ENCODE assay signal across 8 cellular contexts in genomic region chr19:2270572-2271515, GRCh38. TPM values are rescaled to one million over a fixed set of nuclear protein-coding genes. Genes with fewer than 3 reads are reported as not detected.
DNase-seq lines count a peak whose midpoint lies in the region; ATAC-seq lines count a peak whose summit lies in the region.

No MANE protein-coding gene starts in this region.

- intact Hi-C loops in activated T-helper 2 cell treated with anti-CD3 and anti-CD28 coated beads, Interferon-gamma antibody, Interleukin-2, Interleukin-4, amounts not matched to agents 10 μg/mL and 5 μg/mL and 100 μg/mL, durations not matched to agents 14 hours and 24 hours and 36 hours (cut with micrococcal nuclease): loop anchor here (5.0 to 10.0 kb wide), 2 partner anchors 56 to 354 kb away; partner anchors contain the start of genes LSM7 and SPPL2B

- H3K4me1 Mint-ChIP-seq in activated T-helper 2 cell treated with anti-CD3 and anti-CD28 coated beads, Interferon-gamma antibody, Interleukin-2, Interleukin-4, amounts not matched to agents 10 μg/mL and 5 μg/mL and 100 μg/mL, durations not matched to agents 14 hours and 24 hours and 36 hours (ENCODE audit: low read depth): peaks cover 30% of the 10 kb centered on the region
- peaks cover 47% of the 10 kb centered on the region for H3K4me1 Mint-ChIP-seq in stimulated activated effector memory CD8-positive, alpha-beta T cell treated with anti-CD3 and anti-CD28 coated beads, Interleukin-12 subunit alpha, Interleukin-12 subunit beta, amount 100 ng/mL, for 72 hours

- peak; percentile 53 for ATAC-seq in stimulated activated effector memory CD8-positive, alpha-beta T cell treated with anti-CD3 and anti-CD28 coated beads, Interleukin-12 subunit alpha, Interleukin-12 subunit beta, amount 100 ng/mL, for 72 hours
- no peak for ATAC-seq in GM19035 (IDR thresholded peaks at IDR 0.05; ENCODE audit: unreplicated experiment)

- no peaks in the 10 kb centered on the region for H3K9me3 Mint-ChIP-seq in activated T-helper 2 cell treated with anti-CD3 and anti-CD28 coated beads, Interferon-gamma antibody, Interleukin-2, Interleukin-4, amounts not matched to agents 10 μg/mL and 5 μg/mL and 100 μg/mL, durations not matched to agents 14 hours and 24 hours and 36 hours
- no peaks in the 10 kb centered on the region for H3K9me3 Mint-ChIP-seq in stimulated activated effector memory CD8-positive, alpha-beta T cell treated with anti-CD3 and anti-CD28 coated beads, Interleukin-12 subunit alpha, Interleukin-12 subunit beta, amount 100 ng/mL, for 72 hours

- H3K36me3 Mint-ChIP-seq in activated T-helper 2 cell treated with anti-CD3 and anti-CD28 coated beads, Interferon-gamma antibody, Interleukin-2, Interleukin-4, amounts not matched to agents 10 μg/mL and 5 μg/mL and 100 μg/mL, durations not matched to agents 14 hours and 24 hours and 36 hours (ENCODE audit: low read depth): peaks cover 48% of the 10 kb centered on the region
- peaks cover 66% of the 10 kb centered on the region for H3K36me3 Mint-ChIP-seq in stimulated activated effector memory CD8-positive, alpha-beta T cell treated with anti-CD3 and anti-CD28 coated beads, Interleukin-12 subunit alpha, Interleukin-12 subunit beta, amount 100 ng/mL, for 72 hours

- H3K27me3 Mint-ChIP-seq in activated T-helper 2 cell treated with anti-CD3 and anti-CD28 coated beads, Interferon-gamma antibody, Interleukin-2, Interleukin-4, amounts not matched to agents 10 μg/mL and 5 μg/mL and 100 μg/mL, durations not matched to agents 14 hours and 24 hours and 36 hours (ENCODE audit: low read depth): no peaks in the 10 kb centered on the region

- peak overlapping the region; percentile 85 for H3K4me3 Mint-ChIP-seq in activated T-helper 2 cell treated with anti-CD3 and anti-CD28 coated beads, Interferon-gamma antibody, Interleukin-2, Interleukin-4, amounts not matched to agents 10 μg/mL and 5 μg/mL and 100 μg/mL, durations not matched to agents 14 hours and 24 hours and 36 hours (ENCODE audit: low read depth)
- peak overlapping the region; percentile 84 for H3K4me3 Mint-ChIP-seq in stimulated activated effector memory CD8-positive, alpha-beta T cell treated with anti-CD3 and anti-CD28 coated beads, Interleukin-12 subunit alpha, Interleukin-12 subunit beta, amount 100 ng/mL, for 72 hours

- peak overlapping the region; percentile 76 for H3K27ac Mint-ChIP-seq in activated T-helper 2 cell treated with anti-CD3 and anti-CD28 coated beads, Interferon-gamma antibody, Interleukin-2, Interleukin-4, amounts not matched to agents 10 μg/mL and 5 μg/mL and 100 μg/mL, durations not matched to agents 14 hours and 24 hours and 36 hours
- peak overlapping the region; percentile 95 for H3K27ac Mint-ChIP-seq in stimulated activated effector memory CD8-positive, alpha-beta T cell treated with anti-CD3 and anti-CD28 coated beads, Interleukin-12 subunit alpha, Interleukin-12 subunit beta, amount 100 ng/mL, for 72 hours

- DNase-seq in NCI-H345 (lab: John Stamatoyannopoulos, UW): peak; percentile 71
- no peak for DNase-seq in NCI-H345 treated with DMSO at 0.1 percent for 48 hours (lab: John Stamatoyannopoulos, UW; ENCODE audit: unreplicated experiment)
- DNase-seq in RPMI7951 (ENCODE audit: low read depth): peak; percentile 82
- DNase-seq in activated T-helper 2 cell treated with anti-CD3 and anti-CD28 coated beads, Interferon-gamma antibody, Interleukin-2, Interleukin-4, amounts not matched to agents 10 μg/mL and 5 μg/mL and 100 μg/mL, durations not matched to agents 14 hours and 24 hours and 36 hours (ENCODE audit: low spot score): peak; percentile 65
- DNase-seq in fibroblast of gingiva (ENCODE audit: low read depth): peak; percentile 92
- DNase-seq in myocyte (ENCODE audit: low read depth): peak; percentile 74
- peak in 1 of 2 donors; percentile 83 for DNase-seq in stimulated activated effector memory CD8-positive, alpha-beta T cell treated with anti-CD3 and anti-CD28 coated beads, Interleukin-12 subunit alpha, Interleukin-12 subunit beta, amount 100 ng/mL, for 72 hours (ENCODE audit: low spot score in 2 of 2)

RNA-seq across cellular contexts. Expression of gene PEAK3, which starts 11.1 kb away (rescaled TPM):
- 0.20 and 0.24 TPM in 2 replicates for total RNA-seq in RPMI7951 (2014; rRNA removed; shearing (Covaris generic))
- 0.11 and 0.18 TPM in 2 replicates for total RNA-seq in activated T-helper 2 cell treated with anti-CD3 and anti-CD28 coated beads, Interferon-gamma antibody, Interleukin-2, Interleukin-4, amounts not matched to agents 10 μg/mL and 5 μg/mL and 100 μg/mL, durations not matched to agents 14 hours and 24 hours and 36 hours
- 0.16 and 0.36 TPM in 2 replicates for total RNA-seq in myocyte
- 0.21 TPM for polyA plus RNA-seq in myocyte (2012)

RNA-seq across cellular contexts. Expression of gene JSRP1, which starts 14.6 kb away (rescaled TPM):
- total RNA-seq in RPMI7951 (2014; rRNA removed; shearing (Covaris generic)): not detected in 2 replicates
- total RNA-seq in activated T-helper 2 cell treated with anti-CD3 and anti-CD28 coated beads, Interferon-gamma antibody, Interleukin-2, Interleukin-4, amounts not matched to agents 10 μg/mL and 5 μg/mL and 100 μg/mL, durations not matched to agents 14 hours and 24 hours and 36 hours: 0.21 and 0.67 TPM in 2 replicates
- total RNA-seq in myocyte: 303 and 333 TPM in 2 replicates
- 42.4 TPM for polyA plus RNA-seq in myocyte (2012)

RNA-seq across cellular contexts. Expression of gene AMH, which starts 21.7 kb away (rescaled TPM):
- 0.48 TPM in 1 of 2 replicates, not detected in the other for total RNA-seq in RPMI7951 (2014; rRNA removed; shearing (Covaris generic))
- total RNA-seq in activated T-helper 2 cell treated with anti-CD3 and anti-CD28 coated beads, Interferon-gamma antibody, Interleukin-2, Interleukin-4, amounts not matched to agents 10 μg/mL and 5 μg/mL and 100 μg/mL, durations not matched to agents 14 hours and 24 hours and 36 hours: 4.3 TPM in 2 replicates
- 5.1 and 7.3 TPM in 2 replicates for total RNA-seq in myocyte
- polyA plus RNA-seq in myocyte (2012): 6.6 TPM

RNA-seq across cellular contexts. Expression of gene SF3A2, which starts 34.2 kb away (rescaled TPM):
- total RNA-seq in RPMI7951 (2014; rRNA removed; shearing (Covaris generic)): 18.9 and 24.7 TPM in 2 replicates
- total RNA-seq in activated T-helper 2 cell treated with anti-CD3 and anti-CD28 coated beads, Interferon-gamma antibody, Interleukin-2, Interleukin-4, amounts not matched to agents 10 μg/mL and 5 μg/mL and 100 μg/mL, durations not matched to agents 14 hours and 24 hours and 36 hours: 153 and 154 TPM in 2 replicates
- total RNA-seq in myocyte: 21.6 and 23.1 TPM in 2 replicates
- polyA plus RNA-seq in myocyte (2012): 46.6 TPM

RNA-seq across cellular contexts. Expression of gene PLEKHJ1, which starts 34.7 kb away (rescaled TPM):
- 60.0 and 71.2 TPM in 2 replicates for total RNA-seq in RPMI7951 (2014; rRNA removed; shearing (Covaris generic))
- total RNA-seq in activated T-helper 2 cell treated with anti-CD3 and anti-CD28 coated beads, Interferon-gamma antibody, Interleukin-2, Interleukin-4, amounts not matched to agents 10 μg/mL and 5 μg/mL and 100 μg/mL, durations not matched to agents 14 hours and 24 hours and 36 hours: 75.7 and 77.2 TPM in 2 replicates
- 77.5 and 86.7 TPM in 2 replicates for total RNA-seq in myocyte
- polyA plus RNA-seq in myocyte (2012): 42.0 TPM

Comparison
In these comparisons a context has a peak if more than half of its experiments do, and no peak if none do; other contexts are left out.
1. RNA of gene JSRP1, which starts 14.6 kb away (total RNA-seq): 303 to 333 TPM in myocyte; 0.21 to 0.67 TPM in activated T-helper 2 cell treated with anti-CD3 and anti-CD28 coated beads, Interferon-gamma antibody, Interleukin-2, Interleukin-4, amounts not matched to agents 10 μg/mL and 5 μg/mL and 100 μg/mL, durations not matched to agents 14 hours and 24 hours and 36 hours and not detected in RPMI7951; every median in the first group is over 100 times any median in the second.